Comparison of ENCODE assay signal across 8 cellular contexts in the genomic region with DNA sequence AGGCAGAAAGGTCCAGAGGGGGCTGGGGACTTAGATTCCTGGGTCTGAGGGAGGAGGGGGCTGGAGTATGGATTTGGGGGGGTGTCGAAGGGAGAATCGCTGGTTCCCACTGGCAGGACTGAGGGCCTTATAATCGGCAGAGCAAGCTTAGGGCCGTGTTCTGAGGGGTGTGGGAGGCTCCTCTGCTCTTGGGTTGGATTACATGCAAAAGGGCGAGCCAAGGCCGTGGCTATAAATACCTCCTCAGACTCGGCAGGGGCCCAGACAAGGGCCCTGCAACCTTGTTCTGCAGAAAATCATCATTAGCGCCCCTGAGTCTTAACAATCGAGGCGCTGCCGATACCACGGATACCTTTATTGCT. TPM values are rescaled to one million over a fixed set of nuclear protein-coding genes. Genes with fewer than 3 reads are reported as not detected.
DNase-seq lines count a peak whose midpoint lies in the region; ATAC-seq and TF ChIP-seq lines count a peak whose summit lies in the region.

No MANE protein-coding gene starts in this region.

- no peak for TF ChIP-seq CTCF in foreskin fibroblast (IDR thresholded peaks at IDR 0.05; ENCODE audit: low read depth, low read length)

- peaks cover 18% of the 10 kb centered on the region for H3K4me1 ChIP-seq in SJSA1 (replicated peaks)

- H3K36me3 ChIP-seq in SJSA1: no peaks in the 10 kb centered on the region

- no peaks in the 10 kb centered on the region for H3K27me3 ChIP-seq in SJSA1 (replicated peaks)

- peak overlapping the region; percentile 53 for H3K4me3 ChIP-seq in SJSA1
- H3K4me3 ChIP-seq in foreskin fibroblast (ENCODE audit: low read depth in 1 of 2, low read length in 2 of 2): peak overlapping the region; percentile 58 to 77
- H3K4me3 ChIP-seq in skin epidermis: peak overlapping the region in 4 of 7 experiments; percentile 36 to 53 (median 44)

- DNase-seq in SJSA1 (ENCODE audit: low read depth in 1 of 2, low spot score in 2 of 2): no peak
- no peak for DNase-seq in foreskin fibroblast
- DNase-seq in mucosa of gallbladder (ENCODE audit: low spot score): no peak

- H3K9me3 ChIP-seq in SJSA1 (replicated peaks): no peaks in the 10 kb centered on the region

- H3K27ac ChIP-seq in SJSA1: 0 out of 2 replicates have a peak overlapping the region, but pooled peaks have one; percentile 83
- H3K27ac ChIP-seq in skin epidermis: peak overlapping the region in 9 of 21 experiments; percentile 62 to 83 (median 73)

- peak; percentile 12 for ATAC-seq in GM19328 (IDR thresholded peaks at IDR 0.05; ENCODE audit: unreplicated experiment)
- no peak for ATAC-seq in HG03342 (IDR thresholded peaks at IDR 0.05; ENCODE audit: unreplicated experiment)
- ATAC-seq in GM21367 (IDR thresholded peaks at IDR 0.05; ENCODE audit: unreplicated experiment): no peak
- no peak for ATAC-seq in HG03095 (IDR thresholded peaks at IDR 0.05; ENCODE audit: unreplicated experiment)

RNA-seq across cellular contexts. Expression of gene MAMSTR, which starts 0.7 kb away (rescaled TPM):
- total RNA-seq in SJSA1 (2014; rRNA removed; shearing (Covaris generic)): 0.16 TPM in 1 of 2 replicates, not detected in the other
- 1.6 TPM for total RNA-seq in mucosa of gallbladder

RNA-seq across cellular contexts. Expression of gene RASIP1, which starts 20.2 kb away (rescaled TPM):
- total RNA-seq in SJSA1 (2014; rRNA removed; shearing (Covaris generic)): 0.21 and 0.53 TPM in 2 replicates
- 13.1 TPM for total RNA-seq in mucosa of gallbladder

RNA-seq across cellular contexts. Expression of gene FUT2, which starts 24.5 kb away (rescaled TPM):
- not detected in 2 replicates for total RNA-seq in SJSA1 (2014; rRNA removed; shearing (Covaris generic))
- total RNA-seq in mucosa of gallbladder: 78.1 TPM

RNA-seq across cellular contexts. Expression of gene IZUMO1, which starts 26.5 kb away (rescaled TPM):
- not detected in 2 replicates for total RNA-seq in SJSA1 (2014; rRNA removed; shearing (Covaris generic))
- 0.20 TPM for total RNA-seq in mucosa of gallbladder

RNA-seq across cellular contexts. Expression of gene FUT1, which starts 32.2 kb away (rescaled TPM):
- not detected in 2 replicates for total RNA-seq in SJSA1 (2014; rRNA removed; shearing (Covaris generic))
- total RNA-seq in mucosa of gallbladder: 1.0 TPM

Comparison
In these comparisons a context has a peak if more than half of its experiments do, and no peak if none do; other contexts are left out.
1. RNA of gene FUT2, which starts 24.5 kb away (total RNA-seq): 78.1 TPM in mucosa of gallbladder (single experiment); not detected in SJSA1; every median in the first group is over 10 times any median in the second.
2. Peak in every context shown above with its lines, with median percentiles within 50 percentile points of each other: H3K4me3 ChIP-seq.